8 cellular contexts compared by ENCODE assay signal in genomic region chr16:1958715-1959268, GRCh38. TPM values are rescaled to one million over a fixed set of nuclear protein-coding genes. Genes with fewer than 3 reads are reported as not detected.
A peak's percentile ranks its signal among the peaks of the same experiment; 100 is the strongest.
DNase-seq lines count a peak whose midpoint lies in the region; ATAC-seq and TF ChIP-seq lines count a peak whose summit lies in the region.

No MANE protein-coding gene starts in this region.

- H3K4me1 ChIP-seq in RWPE2 (ENCODE audit: insufficient read depth, poor library complexity, severe bottlenecking), result peaks cover 14% of the 10 kb centered on the region

- no peak for TF ChIP-seq CTCF in RWPE2 (IDR thresholded peaks at IDR 0.05; ENCODE audit: poor library complexity, severe bottlenecking)
- no peak for TF ChIP-seq CTCF in fibroblast of the aortic adventitia (IDR thresholded peaks at IDR 0.05; ENCODE audit: insufficient read depth, low read length)

- intact Hi-C loops in sciatic nerve (cut with DNase I), result no loop called here

- H3K4me3 ChIP-seq in RWPE2 (ENCODE audit: severe bottlenecking), result peak overlapping the region; percentile 58
- H3K4me3 ChIP-seq in fibroblast of the aortic adventitia (ENCODE audit: low read depth, low read length), result peak overlapping the region; percentile 37

- peak overlapping the region; percentile 93 for H3K27ac ChIP-seq in RWPE2 (ENCODE audit: poor library complexity, severe bottlenecking)

- H3K9me3 ChIP-seq in RWPE2 (ENCODE audit: severe bottlenecking), result no peaks in the 10 kb centered on the region

- no peaks in the 10 kb centered on the region for H3K27me3 ChIP-seq in RWPE2 (ENCODE audit: insufficient read depth, poor library complexity, severe bottlenecking)

- DNase-seq in RWPE2 (ENCODE audit: low spot score), result peak; percentile 51
- DNase-seq in fibroblast of the aortic adventitia (ENCODE audit: low read depth), result no peak
- DNase-seq in sciatic nerve (ENCODE audit: low spot score), result no peak
- no peak for DNase-seq in NCI-H526 treated with DMSO at 0.1 percent for 48 hours (lab: John Stamatoyannopoulos, UW)
- DNase-seq in NOMO-1 treated with DMSO at 0.1 percent for 48 hours (lab: John Stamatoyannopoulos, UW; ENCODE audit: unreplicated experiment), result no peak
- no peak for DNase-seq in DMS114 treated with DMSO at 0.1 percent for 48 hours (lab: John Stamatoyannopoulos, UW; ENCODE audit: unreplicated experiment)

- peaks cover 27% of the 10 kb centered on the region for H3K36me3 ChIP-seq in RWPE2 (ENCODE audit: low read depth)

- peak; percentile 3 for ATAC-seq in GM19351 (IDR thresholded peaks at IDR 0.05; ENCODE audit: unreplicated experiment)
- ATAC-seq in RWPE2 (ENCODE audit: low read depth), result no peak
- peak; percentile 20 for ATAC-seq in sciatic nerve
- no peak for ATAC-seq in HG02938 (IDR thresholded peaks at IDR 0.05; ENCODE audit: unreplicated experiment)

RNA-seq across cellular contexts. Expression of gene NDUFB10, which starts 0.5 kb away (rescaled TPM):
- 56.1 and 105 TPM in 2 replicates for total RNA-seq in fibroblast of the aortic adventitia (ENCODE audit: low replicate concordance)
- 85.8 TPM for total RNA-seq in sciatic nerve

RNA-seq across cellular contexts. Expression of gene RPL3L, which starts 4.3 kb away (rescaled TPM):
- total RNA-seq in fibroblast of the aortic adventitia (ENCODE audit: low replicate concordance) (not detected in 2 replicates), sciatic nerve (not detected)

RNA-seq across cellular contexts. Expression of gene RPS2, which starts 5.8 kb away (rescaled TPM):
- 1,645 and 1,942 TPM in 2 replicates for total RNA-seq in fibroblast of the aortic adventitia (ENCODE audit: low replicate concordance)
- total RNA-seq in sciatic nerve, result 990 TPM

RNA-seq across cellular contexts. Expression of gene RNF151, which starts 7.9 kb away (rescaled TPM):
- total RNA-seq in fibroblast of the aortic adventitia (ENCODE audit: low replicate concordance), result not detected in 2 replicates
- total RNA-seq in sciatic nerve, result not detected

RNA-seq across cellular contexts. Expression of gene TBL3, which starts 13.1 kb away (rescaled TPM):
- total RNA-seq in fibroblast of the aortic adventitia (ENCODE audit: low replicate concordance) (22.7 and 31.8 TPM in 2 replicates), sciatic nerve (21.8 TPM)

Comparison
In these comparisons a context has a peak if more than half of its experiments do, and no peak if none do; other contexts are left out.
1. ATAC-seq: peak in GM19351 (single experiment) and sciatic nerve (single experiment); none in RWPE2 (single experiment) and HG02938 (single experiment).